ENCODE assay signal across 8 cellular contexts in the genomic region with DNA sequence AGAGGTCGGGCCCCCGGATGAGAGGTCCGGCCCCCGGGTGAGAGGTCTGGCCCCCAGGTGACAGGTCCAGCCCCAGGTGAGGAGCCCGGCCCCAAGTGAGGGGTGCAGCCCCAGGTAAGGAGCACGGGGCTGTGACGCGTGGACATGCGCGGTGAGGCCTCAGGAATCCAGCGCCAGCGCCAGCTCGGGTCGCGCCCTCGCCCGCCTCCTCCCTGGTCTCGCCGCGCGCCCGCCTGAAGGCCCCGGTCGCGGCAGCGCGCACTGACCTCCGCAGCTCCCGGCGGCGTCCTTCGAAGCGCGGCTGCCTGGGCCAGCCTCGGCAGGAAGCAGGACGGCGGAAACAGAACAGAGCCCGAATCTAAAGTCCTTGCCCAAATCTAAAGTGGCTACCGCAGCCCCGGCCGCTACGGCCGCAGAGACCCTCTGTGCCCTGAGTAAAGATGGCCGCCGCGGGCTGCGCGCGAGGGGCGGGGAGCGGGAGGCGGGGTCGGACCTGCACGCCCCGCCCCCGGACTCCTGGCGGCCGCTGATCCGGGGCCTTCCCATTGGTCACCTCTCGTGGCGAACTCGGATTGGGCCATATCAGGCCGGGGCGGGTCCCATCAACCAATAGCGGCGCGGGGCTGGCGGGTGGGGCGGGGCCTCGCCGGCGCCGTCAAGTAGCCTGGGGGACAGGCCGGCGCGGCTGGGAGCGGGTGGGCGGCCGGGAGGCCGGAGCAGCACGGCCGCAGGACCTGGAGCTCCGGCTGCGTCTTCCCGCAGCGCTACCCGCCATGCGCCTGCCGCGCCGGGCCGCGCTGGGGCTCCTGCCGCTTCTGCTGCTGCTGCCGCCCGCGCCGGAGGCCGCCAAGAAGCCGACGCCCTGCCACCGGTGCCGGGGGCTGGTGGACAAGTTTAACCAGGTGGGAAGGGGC. TPM values are rescaled to one million over a fixed set of nuclear protein-coding genes. Genes with fewer than 3 reads are reported as not detected.
A peak's percentile ranks its signal among the peaks of the same experiment; 100 is the strongest.
DNase-seq lines count a peak whose midpoint lies in the region; ATAC-seq, FAIRE-seq and TF ChIP-seq lines count a peak whose summit lies in the region.

A gene (minus strand): TSS at position 442 of the 914 bp plus-strand sequence. CDS start 4,673 bp downstream, outside the sequence.
A gene with protein sequence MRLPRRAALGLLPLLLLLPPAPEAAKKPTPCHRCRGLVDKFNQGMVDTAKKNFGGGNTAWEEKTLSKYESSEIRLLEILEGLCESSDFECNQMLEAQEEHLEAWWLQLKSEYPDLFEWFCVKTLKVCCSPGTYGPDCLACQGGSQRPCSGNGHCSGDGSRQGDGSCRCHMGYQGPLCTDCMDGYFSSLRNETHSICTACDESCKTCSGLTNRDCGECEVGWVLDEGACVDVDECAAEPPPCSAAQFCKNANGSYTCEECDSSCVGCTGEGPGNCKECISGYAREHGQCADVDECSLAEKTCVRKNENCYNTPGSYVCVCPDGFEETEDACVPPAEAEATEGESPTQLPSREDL (plus strand): TSS at position 638 of the 914 bp plus-strand sequence. CDS start 136 bp downstream, at position 774.

- peak; percentile 80 for ATAC-seq in GM21515 (IDR thresholded peaks at IDR 0.05; ENCODE audit: unreplicated experiment)

- H3K9me3 ChIP-seq in OCI-LY7 (ENCODE audit: low read length) (no peaks in the 10 kb centered on the region), endothelial cell of umbilical vein (replicated peaks; ENCODE audit: control insufficient read depth, insufficient read depth, low read length) (no peaks in the 10 kb centered on the region)

- H3K4me3 ChIP-seq in OCI-LY7 (ENCODE audit: low read depth, low read length, poor library complexity, severe bottlenecking) (peak within 1 kb of the TSS; percentile 82), endothelial cell of umbilical vein (replicated peaks in 1 of 3; ENCODE audit: insufficient read depth in 1 of 3, low read depth in 1 of 3, low read length in 3 of 3) (peak within 1 kb of the TSS; percentile 60 to 90 (median 73))

- no peaks in the 10 kb centered on the region for H3K9me1 ChIP-seq in endothelial cell of umbilical vein (replicated peaks; ENCODE audit: control insufficient read depth, extremely low read depth, insufficient read depth, low read length)

- POLR2A ChIA-PET in OCI-LY7 (lab: Charles Lee) (no interaction called here), endothelial cell of umbilical vein (lab: Charles Lee) (interaction anchor here (1.5 kb wide), 1 partner anchor 202 kb away, joined by 3 read pairs; no protein-coding TSS in a partner anchor)

- BruUV-seq in OCI-LY7 (replicated peaks; lab: Mats Ljungman, UMichigan) (no TSS peak), endothelial cell of umbilical vein (replicated peaks; lab: Mats Ljungman, UMichigan) (no TSS peak)

- intact Hi-C loops in OCI-LY7 (cut with micrococcal nuclease; ENCODE audit: unreplicated experiment), result loop anchor here (2.0 kb wide), 1 partner anchor 65 kb away; a partner anchor contains a TSS
- intact Hi-C loops in endothelial cell of umbilical vein (cut with micrococcal nuclease), result loop anchor here (1.0 kb wide), 4 partner anchors 42 to 151 kb away; a partner anchor contains a TSS

- H3K4me1 ChIP-seq in OCI-LY7 (ENCODE audit: insufficient read depth, low read length, poor library complexity, severe bottlenecking), result peaks cover 18% of the 10 kb centered on the region
- H3K4me1 ChIP-seq in endothelial cell of umbilical vein (ENCODE audit: control insufficient read depth, extremely low read depth, insufficient read depth, low read length), result peaks cover 14% of the 10 kb centered on the region

- TF ChIP-seq CTCF in OCI-LY7 (conservative IDR thresholded peaks at IDR 0.05; ENCODE audit: low read length) (no peak), endothelial cell of umbilical vein (IDR thresholded peaks at IDR 0.05; ENCODE audit: extremely low read depth in 1 of 2, insufficient read depth in 1 of 2, low read depth in 1 of 2, low read length in 2 of 2) (no peak)

- peak; percentile 95 for DNase-seq in DMS 273 (lab: John Stamatoyannopoulos, UW; ENCODE audit: unreplicated experiment)
- DNase-seq in HuH-7 (ENCODE audit: low spot score), result peak; percentile 100
- DNase-seq in OCI-LY7 (ENCODE audit: low spot score), result peak; percentile 97
- peak; percentile 96 for DNase-seq in activated T-cell treated with anti-CD3 and anti-CD28 coated beads for 1 hour (ENCODE audit: low read depth)
- DNase-seq in endothelial cell of umbilical vein (ENCODE audit: low read depth, low spot score), result peak; percentile 98
- DNase-seq in middle frontal gyrus (ENCODE audit: extremely low spot score, low spot score), result peak; percentile 92
- DNase-seq in stimulated activated CD8-positive, alpha-beta memory T cell treated with anti-CD3 and anti-CD28 coated beads, Interleukin-2, amount 100 ng/mL, for 1 hour (ENCODE audit: low read depth in 2 of 2), result peak; percentile 94

- peak; percentile 62 for TF ChIP-seq POLR2A in endothelial cell of umbilical vein (IDR thresholded peaks at IDR 0.05; ENCODE audit: low read depth, low read length)

- peak; percentile 95 for FAIRE-seq in endothelial cell of umbilical vein (lab: Jason Lieb, UNC)

- CTCF ChIA-PET in OCI-LY7 (lab: Charles Lee; ENCODE audit: unreplicated experiment) (no interaction called here), endothelial cell of umbilical vein (lab: Charles Lee) (interaction anchor here (0.9 to 1.6 kb wide), 4 partner anchors 12 to 151 kb away, joined by 3 to 6 read pairs (median 4); no protein-coding TSS in a partner anchor)

- H3K79me2 ChIP-seq in OCI-LY7 (ENCODE audit: insufficient read depth, low read depth, low read length) (peaks cover 8% of the 10 kb centered on the region; the same call in 1 of the 2 replicates), endothelial cell of umbilical vein (ENCODE audit: control insufficient read depth, insufficient read depth, low read length) (peaks cover 4% of the 10 kb centered on the region)

- dilution Hi-C loops in endothelial cell of umbilical vein (cut with MboI; ENCODE audit: extremely low pct_ligation_motif_present, low sequenced_read_pairs), result no loop called here

- H4K20me1 ChIP-seq in OCI-LY7 (ENCODE audit: insufficient read depth, low read length), result no peaks in the 10 kb centered on the region
- no peaks in the 10 kb centered on the region for H4K20me1 ChIP-seq in endothelial cell of umbilical vein (replicated peaks; ENCODE audit: control insufficient read depth, extremely low read depth, insufficient read depth, low read length)

- H3K36me3 ChIP-seq in OCI-LY7 (ENCODE audit: insufficient read depth, low read length), result no peaks in the 10 kb centered on the region
- peaks cover 2 to 12% of the 10 kb centered on the region in 2 experiments for H3K36me3 ChIP-seq in endothelial cell of umbilical vein (ENCODE audit: control insufficient read depth in 2 of 2, extremely low read depth in 1 of 2, insufficient read depth in 2 of 2, low read length in 2 of 2)

- H3K9ac ChIP-seq in endothelial cell of umbilical vein (replicated peaks; ENCODE audit: extremely low read depth, insufficient read depth, low read length), result peak within 1 kb of the TSS; percentile 89

- H3K9me2 ChIP-seq in OCI-LY7 (ENCODE audit: insufficient read depth, low read length), result no peaks in the 10 kb centered on the region

- H3K4me2 ChIP-seq in OCI-LY7 (ENCODE audit: low read length), result peak within 1 kb of the TSS; percentile 100
- peak within 1 kb of the TSS; percentile 81 for H3K4me2 ChIP-seq in endothelial cell of umbilical vein (ENCODE audit: insufficient read depth, low read length)

- peak within 1 kb of the TSS; percentile 30 for H3K27ac ChIP-seq in OCI-LY7 (ENCODE audit: low read depth, low read length, poor library complexity, severe bottlenecking)
- peak within 1 kb of the TSS; percentile 78 for H3K27ac ChIP-seq in endothelial cell of umbilical vein (ENCODE audit: insufficient read depth, low read depth, low read length)

- H2AFZ ChIP-seq in OCI-LY7 (ENCODE audit: low read length) (peak within 1 kb of the TSS; percentile 63), endothelial cell of umbilical vein (ENCODE audit: low read depth, low read length) (peak within 1 kb of the TSS; percentile 97)

- no peaks in the 10 kb centered on the region for H3K27me3 ChIP-seq in endothelial cell of umbilical vein (ENCODE audit: control insufficient read depth in 2 of 2, insufficient read depth in 2 of 2, low read length in 2 of 2)

TF ChIP-seq in endothelial cell of umbilical vein, 7 proteins besides CTCF, POLR2A, EP300 and RAD21:
- no peak for TF ChIP-seq GATA2 (IDR thresholded peaks at IDR 0.05; ENCODE audit: insufficient read depth, insufficient read length, low read depth, low read length)
- no peak for TF ChIP-seq FOS (IDR thresholded peaks at IDR 0.05; ENCODE audit: borderline replicate concordance, insufficient read depth, low read length)
- peak; percentile 65 for TF ChIP-seq POLR2AphosphoS5 (IDR thresholded peaks at IDR 0.05; ENCODE audit: insufficient read depth, low read depth, low read length)

RNA-seq across cellular contexts. Expression of the first gene that starts in this region (rescaled TPM):
- total RNA-seq in OCI-LY7 (2014; rRNA removed; shearing (Covaris generic)), result 6.4 and 11.7 TPM in 2 replicates
- total RNA-seq in OCI-LY7 (2022), result 11.4 and 14.0 TPM in 2 replicates
- 14.6 and 20.9 TPM in 2 replicates for total RNA-seq in endothelial cell of umbilical vein
- polyA plus RNA-seq in endothelial cell of umbilical vein, result 16.7 and 18.0 TPM in 2 replicates
- polyA plus RNA-seq in endothelial cell of umbilical vein (2011; cell fraction: cytosol; rRNA removed), result 10.5 and 14.0 TPM in 2 replicates
- polyA plus RNA-seq in endothelial cell of umbilical vein (2011; cell fraction: nucleus; rRNA removed), result 13.3 and 16.6 TPM in 2 replicates
- 11.1 and 15.5 TPM in 2 replicates for polyA plus RNA-seq in endothelial cell of umbilical vein (2012)
- polyA minus RNA-seq in endothelial cell of umbilical vein, result 9.5 and 10.6 TPM in 2 replicates
- 2.9 TPM for polyA minus RNA-seq in endothelial cell of umbilical vein (2011; cell fraction: cytosol; rRNA and poly(A)+ RNA removed)
- polyA minus RNA-seq in endothelial cell of umbilical vein (2011; cell fraction: nucleus; rRNA and poly(A)+ RNA removed), result 3.8 and 3.9 TPM in 2 replicates

RNA-seq across cellular contexts. Expression of the second gene that starts in this region (rescaled TPM):
- total RNA-seq in OCI-LY7 (2014; rRNA removed; shearing (Covaris generic)), result 32.5 and 35.3 TPM in 2 replicates
- total RNA-seq in OCI-LY7 (2022) (27.4 and 32.0 TPM in 2 replicates), endothelial cell of umbilical vein (69.5 and 71.0 TPM in 2 replicates)
- 75.7 and 86.3 TPM in 2 replicates for polyA plus RNA-seq in endothelial cell of umbilical vein
- 77.1 and 90.2 TPM in 2 replicates for polyA plus RNA-seq in endothelial cell of umbilical vein (2011; cell fraction: cytosol; rRNA removed)
- 87.3 and 95.6 TPM in 2 replicates for polyA plus RNA-seq in endothelial cell of umbilical vein (2011; cell fraction: nucleus; rRNA removed)
- 38.5 and 50.8 TPM in 2 replicates for polyA plus RNA-seq in endothelial cell of umbilical vein (2012)
- 19.8 and 23.7 TPM in 2 replicates for polyA minus RNA-seq in endothelial cell of umbilical vein
- polyA minus RNA-seq in endothelial cell of umbilical vein (2011; cell fraction: cytosol; rRNA and poly(A)+ RNA removed), result 11.5 TPM
- polyA minus RNA-seq in endothelial cell of umbilical vein (2011; cell fraction: nucleus; rRNA and poly(A)+ RNA removed), result 8.4 and 13.7 TPM in 2 replicates

Comparison
In these comparisons a context has a peak if more than half of its experiments do, and no peak if none do; other contexts are left out.
1. Peak in every context shown above with its lines: DNase-seq, ATAC-seq, H3K4me3 ChIP-seq and H3K27ac ChIP-seq.